ENCODE assay signal across 20 cellular contexts in genomic region chr10:67612156-67612555, GRCh38.
DNase-seq lines count a peak whose midpoint lies in the region; ATAC-seq and TF ChIP-seq lines count a peak whose summit lies in the region.
"Had no signal": no experiment of that assay in that cellular context is flagged by ENCODE, and none has a peak within 500 bp of the region (broad histone marks: within the 10 kb centered on the region; RNA-seq: fewer than 3 reads in every experiment).

No MANE protein-coding gene starts in this region.

- CTCF ChIA-PET in CD4-positive, alpha-beta T cell (lab: Charles Lee), result interaction anchor here (1.5 kb wide), 1 partner anchor 91 kb away, joined by 3 read pairs; no protein-coding TSS in a partner anchor

- peak overlapping the region; percentile 7 for H3K27ac Mint-ChIP-seq in T-helper 2 cell treated with Interferon-gamma antibody and Interleukin-4, amounts not matched to agents 5 μg/mL and 100 μg/mL, for 36 hours
- peak overlapping the region; percentile 72 for H3K27ac Mint-ChIP-seq in CD4-positive, alpha-beta T cell

- peaks cover 5% of the 10 kb centered on the region for H3K9me3 Mint-ChIP-seq in T-helper 2 cell treated with Interferon-gamma antibody and Interleukin-4, amounts not matched to agents 5 μg/mL and 100 μg/mL, for 36 hours
- H3K9me3 Mint-ChIP-seq in CD4-positive, alpha-beta T cell, result no peaks in the 10 kb centered on the region

- H3K27me3 ChIP-seq in CD4-positive, alpha-beta T cell (ENCODE audit: control insufficient read depth, insufficient read depth, low read length), result no peaks in the 10 kb centered on the region
- no peaks in the 10 kb centered on the region for H3K27me3 ChIP-seq in neuron (ENCODE audit: insufficient read depth, low read length)
- H3K27me3 ChIP-seq: BLaER1 treated with 17β-estradiol and CSF1 and Interleukin-3, amounts not matched to agents 10 nM and 100 nM had no signal

- H3K36me3 Mint-ChIP-seq in T-helper 2 cell treated with Interferon-gamma antibody and Interleukin-4, amounts not matched to agents 5 μg/mL and 100 μg/mL, for 36 hours (ENCODE audit: low read depth), result no peaks in the 10 kb centered on the region
- no peaks in the 10 kb centered on the region for H3K36me3 Mint-ChIP-seq in CD4-positive, alpha-beta T cell (ENCODE audit: low read depth)

- H3K27ac ChIP-seq in CD4-positive, alpha-beta T cell (ENCODE audit: low read depth, low read length), result no peak overlapping the region
- no peak overlapping the region for H3K27ac ChIP-seq in substantia nigra (ENCODE audit: low read depth, low read length, poor library complexity, severe bottlenecking)
- H3K27ac ChIP-seq: BLaER1 treated with 17β-estradiol and CSF1 and Interleukin-3, amounts not matched to agents 10 nM and 100 nM had no signal

- H2AFZ ChIP-seq in neuron (ENCODE audit: low read depth, low read length), result peak overlapping the region; percentile 30

- H3K36me3 ChIP-seq in neuron (ENCODE audit: insufficient read depth, low read length), result no peaks in the 10 kb centered on the region
- H3K36me3 ChIP-seq: BLaER1 treated with 17β-estradiol and CSF1 and Interleukin-3, amounts not matched to agents 10 nM and 100 nM had no signal

- no peaks in the 10 kb centered on the region for H3K9me3 ChIP-seq in CD4-positive, alpha-beta T cell (ENCODE audit: control insufficient read depth, low read length)
- peaks cover 6% of the 10 kb centered on the region for H3K9me3 ChIP-seq in neuron (ENCODE audit: low read length)

- no peak for DNase-seq in T-helper 2 cell treated with Interferon-gamma antibody and Interleukin-4, amounts not matched to agents 5 μg/mL and 100 μg/mL, for 36 hours (ENCODE audit: low spot score)
- DNase-seq in T-helper 2 cell (no peak), amniotic epithelial cell (ENCODE audit: low read depth) (peak; percentile 86), substantia nigra (lab: John Stamatoyannopoulos, UW) (no peak)
- DNase-seq in CD4-positive, alpha-beta T cell, result no peak
- DNase-seq: 8988T, DMS53, GDM1, Karpas-422, NCI-H1417, NCI-H1694 treated with DMSO at 0.1 percent for 48 hours, NCI-H2081 treated with DMSO at 0.1 percent for 48 hours, NCI-H2171 treated with DMSO at 0.1 percent for 48 hours, NCI-H526, PC-3, Right ventricle myocardium superior had no signal

- intact Hi-C loops in CD4-positive, alpha-beta T cell (cut with DNase I, micrococcal nuclease), result no loop called here

- H3K4me3 ChIP-seq in neuron (ENCODE audit: low read length), result no peak overlapping the region
- H3K4me3 ChIP-seq: BLaER1 treated with 17β-estradiol and CSF1 and Interleukin-3, amounts not matched to agents 10 nM and 100 nM had no signal

- no peak for ATAC-seq in CD4-positive, alpha-beta T cell (ENCODE audit: poor library complexity)
- ATAC-seq in GM21515 (IDR thresholded peaks at IDR 0.05; ENCODE audit: unreplicated experiment), result no peak
- ATAC-seq: HCT116 had no signal

- TF ChIP-seq CTCF in CD4-positive, alpha-beta T cell (IDR thresholded peaks at IDR 0.05), result no peak

- POLR2A ChIA-PET in CD4-positive, alpha-beta T cell (lab: Charles Lee), result interaction anchor here (1.5 kb wide), 1 partner anchor 85 kb away, joined by 6 read pairs; no protein-coding TSS in a partner anchor

- H3K4me3 Mint-ChIP-seq in T-helper 2 cell treated with Interferon-gamma antibody and Interleukin-4, amounts not matched to agents 5 μg/mL and 100 μg/mL, for 36 hours, result peak overlapping the region; percentile 76
- no peak overlapping the region for H3K4me3 Mint-ChIP-seq in CD4-positive, alpha-beta T cell

- H3K4me1 ChIP-seq in neuron (ENCODE audit: insufficient read depth, low read length), result peaks cover 21% of the 10 kb centered on the region

- H3K27me3 Mint-ChIP-seq in T-helper 2 cell treated with Interferon-gamma antibody and Interleukin-4, amounts not matched to agents 5 μg/mL and 100 μg/mL, for 36 hours (ENCODE audit: low read depth), result peaks cover 39% of the 10 kb centered on the region
- no peaks in the 10 kb centered on the region for H3K27me3 Mint-ChIP-seq in CD4-positive, alpha-beta T cell

- peaks cover 27% of the 10 kb centered on the region for H3K4me1 Mint-ChIP-seq in T-helper 2 cell treated with Interferon-gamma antibody and Interleukin-4, amounts not matched to agents 5 μg/mL and 100 μg/mL, for 36 hours (ENCODE audit: low read depth)
- H3K4me1 Mint-ChIP-seq in CD4-positive, alpha-beta T cell (ENCODE audit: low read depth), result peaks cover 23% of the 10 kb centered on the region
